In the genomic region with DNA sequence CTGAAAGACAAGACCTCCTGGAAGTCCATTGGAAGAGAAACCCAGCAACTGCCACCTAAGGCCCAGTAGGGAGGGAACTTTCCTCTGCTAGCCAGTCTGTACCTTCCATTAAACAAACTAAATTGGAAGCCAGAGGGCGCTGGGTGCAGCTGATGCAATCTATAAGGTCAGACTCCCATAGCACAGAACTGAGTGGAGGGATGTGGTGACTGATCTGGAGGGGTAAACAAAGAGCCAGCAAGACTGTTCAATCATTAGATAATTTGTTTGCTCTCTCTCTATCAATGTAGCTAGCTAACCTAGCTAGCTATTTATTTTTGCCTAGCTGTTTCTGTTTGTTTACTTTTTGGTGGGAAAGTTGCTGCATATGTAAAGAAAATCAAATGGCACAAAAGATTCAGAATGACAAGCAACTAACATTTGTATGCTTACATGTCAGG, we compare ENCODE assay signal across 9 cellular contexts.
DNase-seq lines count a peak whose midpoint lies in the region; ATAC-seq, FAIRE-seq and TF ChIP-seq lines count a peak whose summit lies in the region.
"Had no signal": no experiment of that assay in that cellular context is flagged by ENCODE, and none has a peak within 500 bp of the region (broad histone marks: within the 10 kb centered on the region; RNA-seq: fewer than 3 reads in every experiment).

No MANE protein-coding gene starts in this region.

- DNase-seq in CD14-positive monocyte (ENCODE audit: low spot score) (peak; percentile 45), Karpas-422 (peak; percentile 62), epidermal melanocyte (ENCODE audit: insufficient read length, low spot score) (peak; percentile 29), osteocyte (ENCODE audit: extremely low spot score, unreplicated experiment) (no peak), putamen (ENCODE audit: low spot score) (no peak), ureter (ENCODE audit: low spot score) (no peak)

- H3K27me3 Mint-ChIP-seq in CD14-positive monocyte (ENCODE audit: low read depth in 3 of 3) (peaks cover 0 to 2% (median 0%) of the 10 kb centered on the region in 3 donors), osteocyte (ENCODE audit: unreplicated experiment) (no peaks in the 10 kb centered on the region)

- H3K27me3 ChIP-seq in Karpas-422 (ENCODE audit: low read length): no peaks in the 10 kb centered on the region
- H3K27me3 ChIP-seq: neutrophil had no signal

- H3K4me1 ChIP-seq in Karpas-422 (ENCODE audit: low read length): no peaks in the 10 kb centered on the region

- no peak overlapping the region for H3K27ac Mint-ChIP-seq in CD14-positive monocyte
- H3K27ac Mint-ChIP-seq in osteocyte (ENCODE audit: unreplicated experiment): peak overlapping the region; percentile 70

- no peak overlapping the region for H3K27ac ChIP-seq in Karpas-422 (ENCODE audit: low read length)
- H3K27ac ChIP-seq: neutrophil had no signal

- no peak overlapping the region for H2AFZ ChIP-seq in Karpas-422 (ENCODE audit: low read length)

- intact Hi-C loops in CD14-positive monocyte (cut with micrococcal nuclease): loop anchor here (5.0 to 10.0 kb wide), 3 partner anchors 1016 to 1158 kb away; no protein-coding TSS in a partner anchor

- no peaks in the 10 kb centered on the region for H3K36me3 ChIP-seq in Karpas-422 (ENCODE audit: insufficient read depth, low read length)
- H3K36me3 ChIP-seq: neutrophil had no signal

- H3K4me3 ChIP-seq in Karpas-422 (ENCODE audit: low read length): no peak overlapping the region

- no peaks in the 10 kb centered on the region for H3K9me2 ChIP-seq in Karpas-422 (replicated peaks; ENCODE audit: insufficient read depth, low read length)

- H3K4me1 Mint-ChIP-seq in CD14-positive monocyte: peaks cover 6% of the 10 kb centered on the region
- H3K4me1 Mint-ChIP-seq in osteocyte (ENCODE audit: unreplicated experiment): peaks cover 50% of the 10 kb centered on the region

- H4K20me1 ChIP-seq in Karpas-422 (ENCODE audit: insufficient read depth, low read depth, low read length): no peaks in the 10 kb centered on the region

- no peak overlapping the region for H3K4me3 Mint-ChIP-seq in CD14-positive monocyte
- H3K4me3 Mint-ChIP-seq in osteocyte (ENCODE audit: unreplicated experiment): no peak overlapping the region

- H3K9me3 ChIP-seq in Karpas-422 (ENCODE audit: low read length): no peaks in the 10 kb centered on the region
- H3K9me3 ChIP-seq: neutrophil had no signal

- H3K36me3 Mint-ChIP-seq in CD14-positive monocyte (no peaks in the 10 kb centered on the region), osteocyte (ENCODE audit: unreplicated experiment) (no peaks in the 10 kb centered on the region)

- no peaks in the 10 kb centered on the region for H3K9me3 Mint-ChIP-seq in CD14-positive monocyte
- no peaks in the 10 kb centered on the region for H3K9me3 Mint-ChIP-seq in osteocyte (ENCODE audit: unreplicated experiment)

- H3K79me2 ChIP-seq in Karpas-422 (ENCODE audit: low read length): no peaks in the 10 kb centered on the region

- TF ChIP-seq CTCF in CD14-positive monocyte (IDR thresholded peaks at IDR 0.05) (peak; percentile 51), osteocyte (IDR thresholded peaks at IDR 0.05) (peak; percentile 65)

- FAIRE-seq in TTC549 (lab: Jason Lieb, UNC): peak; percentile 19

- H3K4me2 ChIP-seq in Karpas-422 (ENCODE audit: low read depth, low read length, poor library complexity, severe bottlenecking): no peak overlapping the region

- no peak overlapping the region for H3K9ac ChIP-seq in Karpas-422 (ENCODE audit: low read length)

- ATAC-seq in GM19351 (IDR thresholded peaks at IDR 0.05; ENCODE audit: unreplicated experiment): peak; percentile 83

Comparison
In these comparisons a context has a peak if more than half of its experiments do, and no peak if none do; other contexts are left out.
1. DNase-seq: peak in CD14-positive monocyte (single experiment), Karpas-422 (single experiment) and epidermal melanocyte (single experiment); none in osteocyte (single experiment), putamen (single experiment) and ureter (single experiment).